15 cellular contexts compared by ENCODE assay signal in genomic region chr2:228688007-228688645, GRCh38.
DNase-seq lines count a peak whose midpoint lies in the region; ATAC-seq and TF ChIP-seq lines count a peak whose summit lies in the region.
"Had no signal": no experiment of that assay in that cellular context is flagged by ENCODE, and none has a peak within 500 bp of the region (broad histone marks: within the 10 kb centered on the region; RNA-seq: fewer than 3 reads in every experiment).

No MANE protein-coding gene starts in this region.

- H3K36me3 Mint-ChIP-seq in WTC11, result no peaks in the 10 kb centered on the region

- no peaks in the 10 kb centered on the region for H3K9me3 ChIP-seq in upper lobe of right lung

- POLR2A ChIA-PET in WTC11 (lab: Charles Lee), result no interaction called here

- H3K4me3 Mint-ChIP-seq in WTC11, result no peak overlapping the region
- H3K4me3 Mint-ChIP-seq in stimulated activated naive CD8-positive, alpha-beta T cell treated with anti-CD3 and anti-CD28 coated beads, Interleukin-15, amount 100 ng/mL, for 72 hours, result no peak overlapping the region
- H3K4me3 Mint-ChIP-seq: activated CD4-positive, alpha-beta T cell treated with anti-CD3 and anti-CD28 coated beads, Interleukin-2, amount 10 ng/mL, durations not matched to agents 7 days and 5 days; activated T-cell treated with anti-CD3 and anti-CD28 coated beads, Interleukin-2, amount 50 U/mL, for 24 hours; dendritic cell treated with granulocyte-macrophage colony-stimulating factor and Interleukin-4, amounts not matched to agents 40 ng/mL and 50 ng/mL, for 4 days had no signal

- no peaks in the 10 kb centered on the region for H3K9me3 Mint-ChIP-seq in WTC11
- H3K9me3 Mint-ChIP-seq in stimulated activated naive CD8-positive, alpha-beta T cell treated with anti-CD3 and anti-CD28 coated beads, Interleukin-15, amount 100 ng/mL, for 72 hours, result peaks cover 17 to 18% of the 10 kb centered on the region in 2 donors
- H3K9me3 Mint-ChIP-seq: activated T-cell treated with anti-CD3 and anti-CD28 coated beads, Interleukin-2, amount 50 U/mL, for 24 hours; dendritic cell treated with granulocyte-macrophage colony-stimulating factor and Interleukin-4, amounts not matched to agents 40 ng/mL and 50 ng/mL, for 4 days had no signal

- CTCF ChIA-PET in WTC11 (lab: Charles Lee), result interaction anchor here (0.7 to 1.1 kb wide), 4 partner anchors 11 to 899 kb away, joined by 3 to 11 read pairs (median 4); no protein-coding TSS in a partner anchor

- no peak overlapping the region for H3K4me3 ChIP-seq in upper lobe of right lung

- no peaks in the 10 kb centered on the region for H3K36me3 ChIP-seq in upper lobe of right lung

- H3K27ac Mint-ChIP-seq in WTC11, result no peak overlapping the region
- H3K27ac Mint-ChIP-seq in stimulated activated naive CD8-positive, alpha-beta T cell treated with anti-CD3 and anti-CD28 coated beads, Interleukin-15, amount 100 ng/mL, for 72 hours, result no peak overlapping the region
- H3K27ac Mint-ChIP-seq: activated CD4-positive, alpha-beta T cell treated with anti-CD3 and anti-CD28 coated beads, Interleukin-2, amount 10 ng/mL, durations not matched to agents 7 days and 5 days; activated T-cell treated with anti-CD3 and anti-CD28 coated beads, Interleukin-2, amount 50 U/mL, for 24 hours; dendritic cell treated with granulocyte-macrophage colony-stimulating factor and Interleukin-4, amounts not matched to agents 40 ng/mL and 50 ng/mL, for 4 days had no signal

- H3K4me1 ChIP-seq in upper lobe of right lung, result no peaks in the 10 kb centered on the region

- DNase-seq in SKM-1 treated with dmso at 0.1 percent for 144 hours (lab: John Stamatoyannopoulos, UW; ENCODE audit: unreplicated experiment) (peak; percentile 7), SKM-1 (lab: John Stamatoyannopoulos, UW; ENCODE audit: unreplicated experiment) (no peak), WTC11 (ENCODE audit: low spot score) (no peak), left colon (no peak), upper lobe of right lung (no peak), NAMALWA (ENCODE audit: low spot score) (no peak), DMS 273 (lab: John Stamatoyannopoulos, UW; ENCODE audit: unreplicated experiment) (no peak)
- DNase-seq in stimulated activated naive CD8-positive, alpha-beta T cell treated with anti-CD3 and anti-CD28 coated beads, Interleukin-15, amount 100 ng/mL, for 72 hours, result no peak
- DNase-seq: ACHN; activated CD4-positive, alpha-beta T cell treated with anti-CD3 and anti-CD28 coated beads, Interleukin-2, amount 10 ng/mL, durations not matched to agents 7 days and 5 days; activated T-cell treated with anti-CD3 and anti-CD28 coated beads, Interleukin-2, amount 50 U/mL, for 24 hours; midbrain; NCI-H1092 treated with DMSO at 0.1 percent for 48 hours; stimulated activated CD4-positive, alpha-beta T cell treated with anti-CD3 and anti-CD28 coated beads, Interleukin-12 subunit alpha, Interleukin-12 subunit beta, amount 100 ng/mL, for 4 hours had no signal

- peaks cover 3% of the 10 kb centered on the region; the same call in 1 of the 2 replicates for H3K27me3 Mint-ChIP-seq in WTC11 (ENCODE audit: low read depth)
- H3K27me3 Mint-ChIP-seq in stimulated activated naive CD8-positive, alpha-beta T cell treated with anti-CD3 and anti-CD28 coated beads, Interleukin-15, amount 100 ng/mL, for 72 hours, result no peaks in the 10 kb centered on the region
- H3K27me3 Mint-ChIP-seq: activated CD4-positive, alpha-beta T cell treated with anti-CD3 and anti-CD28 coated beads, Interleukin-2, amount 10 ng/mL, durations not matched to agents 7 days and 5 days; activated T-cell treated with anti-CD3 and anti-CD28 coated beads, Interleukin-2, amount 50 U/mL, for 24 hours; dendritic cell treated with granulocyte-macrophage colony-stimulating factor and Interleukin-4, amounts not matched to agents 40 ng/mL and 50 ng/mL, for 4 days had no signal

- ATAC-seq in WTC11 (no peak), left colon (peak; percentile 96), upper lobe of right lung (peak; percentile 57)
- no peak for ATAC-seq in stimulated activated naive CD8-positive, alpha-beta T cell treated with anti-CD3 and anti-CD28 coated beads, Interleukin-15, amount 100 ng/mL, for 72 hours

- H3K27me3 ChIP-seq in upper lobe of right lung, result no peaks in the 10 kb centered on the region

- H3K4me1 Mint-ChIP-seq in WTC11, result peaks cover 23% of the 10 kb centered on the region
- no peaks in the 10 kb centered on the region for H3K4me1 Mint-ChIP-seq in stimulated activated naive CD8-positive, alpha-beta T cell treated with anti-CD3 and anti-CD28 coated beads, Interleukin-15, amount 100 ng/mL, for 72 hours
- H3K4me1 Mint-ChIP-seq: activated CD4-positive, alpha-beta T cell treated with anti-CD3 and anti-CD28 coated beads, Interleukin-2, amount 10 ng/mL, durations not matched to agents 7 days and 5 days had no signal

- intact Hi-C loops in left colon (cut with DNase I, micrococcal nuclease) (no loop called here), upper lobe of right lung (cut with DNase I) (no loop called here)

- no peak for TF ChIP-seq CTCF in WTC11 (IDR thresholded peaks at IDR 0.05)
- no peak for TF ChIP-seq CTCF in upper lobe of right lung (IDR thresholded peaks at IDR 0.05)

- peak overlapping the region; percentile 18 for H3K27ac ChIP-seq in upper lobe of right lung

TF ChIP-seq in WTC11, 78 proteins besides CTCF, POLR2A, EP300 and RAD21:
- no peak for TF ChIP-seq NR1H2 (CRISPR knock-in tag; IDR thresholded peaks at IDR 0.05)
- peak; percentile 94 for TF ChIP-seq GABPB1 (CRISPR knock-in tag; IDR thresholded peaks at IDR 0.05)

Comparison
In these comparisons a context has a peak if more than half of its experiments do, and no peak if none do; other contexts are left out.
1. ATAC-seq: peak in left colon (single experiment) and upper lobe of right lung (single experiment); none in WTC11 (single experiment) and stimulated activated naive CD8-positive, alpha-beta T cell treated with anti-CD3 and anti-CD28 coated beads, Interleukin-15, amount 100 ng/mL, for 72 hours (single experiment).